In the genomic region with DNA sequence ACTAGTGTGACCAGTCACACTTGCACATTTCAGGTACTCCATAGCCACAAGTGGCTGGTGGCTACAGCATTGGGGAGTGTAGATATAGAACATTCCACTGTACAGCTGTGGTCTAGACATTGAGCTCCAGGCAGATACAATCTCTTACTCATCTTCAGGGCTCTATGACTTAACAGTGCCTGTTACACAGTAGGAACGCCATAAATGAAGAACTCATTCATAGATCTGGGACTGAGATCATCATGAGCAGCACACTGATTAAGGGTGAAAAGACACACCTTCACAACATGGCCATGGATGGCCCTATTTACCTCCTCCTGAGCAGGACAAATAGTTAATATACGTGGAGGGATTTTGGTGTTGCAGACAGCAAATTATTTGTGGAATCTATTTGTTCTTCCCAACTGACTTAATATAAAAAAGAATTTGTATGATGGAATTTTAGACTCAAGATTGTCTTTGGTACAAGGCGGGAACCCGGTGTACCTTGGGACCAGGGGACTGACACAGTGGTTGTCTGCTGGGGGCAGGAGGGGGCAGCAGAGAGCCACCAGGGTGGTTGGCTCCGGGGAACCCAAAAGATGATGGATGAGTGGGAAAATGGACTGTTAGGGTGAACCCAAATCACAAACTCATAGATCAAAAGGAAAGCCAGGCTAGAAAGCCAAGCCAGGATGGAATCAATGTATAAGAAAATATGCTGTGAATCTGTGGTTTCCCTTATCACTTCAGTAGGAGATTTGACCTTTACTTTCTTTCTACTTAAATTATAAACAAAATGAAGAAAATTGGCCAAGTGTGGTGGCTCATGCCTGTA, we compare ENCODE assay signal across 8 cellular contexts. TPM values are rescaled to one million over a fixed set of nuclear protein-coding genes. Genes with fewer than 3 reads are reported as not detected.
A peak's percentile ranks its signal among the peaks of the same experiment; 100 is the strongest.
DNase-seq lines count a peak whose midpoint lies in the region; ATAC-seq, FAIRE-seq and TF ChIP-seq lines count a peak whose summit lies in the region.

No MANE protein-coding gene starts in this region.

- H3K79me2 ChIP-seq in GM23338 (replicated peaks; ENCODE audit: insufficient read depth) (no peaks in the 10 kb centered on the region), H1 (ENCODE audit: control insufficient read depth in 1 of 2, insufficient read depth in 2 of 2, low read length in 2 of 2) (no peaks in the 10 kb centered on the region)

- H3K36me3 Mint-ChIP-seq in CD4-positive, alpha-beta T cell (ENCODE audit: low read depth) = no peaks in the 10 kb centered on the region
- H3K36me3 Mint-ChIP-seq in GM23338 (ENCODE audit: low read depth) = peaks cover 3% of the 10 kb centered on the region; the same call in 1 of the 3 replicates
- no peaks in the 10 kb centered on the region for H3K36me3 Mint-ChIP-seq in activated CD4-positive, alpha-beta memory T cell treated with anti-CD3 and anti-CD28 coated beads for 36 hours
- no peaks in the 10 kb centered on the region for H3K36me3 Mint-ChIP-seq in stimulated activated effector memory CD8-positive, alpha-beta T cell treated with anti-CD3 and anti-CD28 coated beads, Interleukin-12 subunit alpha, Interleukin-12 subunit beta, amount 100 ng/mL, for 72 hours

- TF ChIP-seq RAD21 in H1 (IDR thresholded peaks at IDR 0.05 in 1 of 2, conservative IDR thresholded peaks at IDR 0.05 in 1 of 2; ENCODE audit: low read depth in 2 of 2, low read length in 2 of 2) = peak; percentile 98 to 99

- H3K4me2 ChIP-seq in GM23338 (no peak overlapping the region), H1 (ENCODE audit: insufficient read depth in 1 of 2, low read depth in 2 of 2, low read length in 2 of 2) (no peak overlapping the region)

- POLR2A ChIA-PET in CD4-positive, alpha-beta T cell (lab: Charles Lee) = interaction anchor here (1.0 kb wide), 1 partner anchor 31 kb away, joined by 4 read pairs; no protein-coding TSS in a partner anchor
- POLR2A ChIA-PET in activated CD4-positive, alpha-beta memory T cell treated with anti-CD3 and anti-CD28 coated beads for 36 hours (lab: Charles Lee) = no interaction called here
- POLR2A ChIA-PET in H1 (lab: Charles Lee; ENCODE audit: partially characterized antibody) = interaction anchor here (1.5 kb wide), 1 partner anchor 30 kb away, joined by 5 read pairs; no protein-coding TSS in a partner anchor

- no peak overlapping the region for H3K4me3 ChIP-seq in GM23338
- H3K4me3 ChIP-seq in H1 (ENCODE audit: extremely low read depth in 1 of 4, insufficient read depth in 2 of 4, low read depth in 3 of 4, low read length in 4 of 4) = no peak overlapping the region

- H3K9me2 ChIP-seq in GM23338 (ENCODE audit: insufficient read depth) = no peaks in the 10 kb centered on the region

- no peak overlapping the region for H3K4ac ChIP-seq in H1 (replicated peaks; ENCODE audit: insufficient read length, low read depth, low read length)

- peak; percentile 85 for TF ChIP-seq CTCF in CD4-positive, alpha-beta T cell (IDR thresholded peaks at IDR 0.05)
- TF ChIP-seq CTCF in GM23338 (conservative IDR thresholded peaks at IDR 0.05; ENCODE audit: low read depth in 2 of 2) (peak; percentile 97), H1 (IDR thresholded peaks at IDR 0.05; ENCODE audit: control extremely low read depth in 1 of 3, insufficient read depth in 1 of 3, low read depth in 1 of 3, low read length in 3 of 3) (peak; percentile 86 to 98 (median 88))

- H3K4me1 Mint-ChIP-seq in CD4-positive, alpha-beta T cell (ENCODE audit: low read depth) = peaks cover 8% of the 10 kb centered on the region
- no peaks in the 10 kb centered on the region for H3K4me1 Mint-ChIP-seq in GM23338
- peaks cover 12% of the 10 kb centered on the region for H3K4me1 Mint-ChIP-seq in activated CD4-positive, alpha-beta memory T cell treated with anti-CD3 and anti-CD28 coated beads for 36 hours (ENCODE audit: low read depth)
- peaks cover 18% of the 10 kb centered on the region for H3K4me1 Mint-ChIP-seq in stimulated activated effector memory CD8-positive, alpha-beta T cell treated with anti-CD3 and anti-CD28 coated beads, Interleukin-12 subunit alpha, Interleukin-12 subunit beta, amount 100 ng/mL, for 72 hours

- H3K4me3 Mint-ChIP-seq in CD4-positive, alpha-beta T cell = no peak overlapping the region
- no peak overlapping the region for H3K4me3 Mint-ChIP-seq in GM23338
- H3K4me3 Mint-ChIP-seq in activated CD4-positive, alpha-beta memory T cell treated with anti-CD3 and anti-CD28 coated beads for 36 hours = no peak overlapping the region
- no peak overlapping the region for H3K4me3 Mint-ChIP-seq in stimulated activated effector memory CD8-positive, alpha-beta T cell treated with anti-CD3 and anti-CD28 coated beads, Interleukin-12 subunit alpha, Interleukin-12 subunit beta, amount 100 ng/mL, for 72 hours

- H3K14ac ChIP-seq in H1 (ENCODE audit: insufficient read length) = no peak overlapping the region

- no peak overlapping the region for H3K27ac Mint-ChIP-seq in CD4-positive, alpha-beta T cell
- no peak overlapping the region for H3K27ac Mint-ChIP-seq in GM23338
- no peak overlapping the region for H3K27ac Mint-ChIP-seq in activated CD4-positive, alpha-beta memory T cell treated with anti-CD3 and anti-CD28 coated beads for 36 hours
- H3K27ac Mint-ChIP-seq in stimulated activated effector memory CD8-positive, alpha-beta T cell treated with anti-CD3 and anti-CD28 coated beads, Interleukin-12 subunit alpha, Interleukin-12 subunit beta, amount 100 ng/mL, for 72 hours = no peak overlapping the region

- H3K27me3 Mint-ChIP-seq in CD4-positive, alpha-beta T cell = no peaks in the 10 kb centered on the region
- H3K27me3 Mint-ChIP-seq in GM23338 (ENCODE audit: insufficient read depth, low read depth, poor library complexity) = no peaks in the 10 kb centered on the region
- H3K27me3 Mint-ChIP-seq in activated CD4-positive, alpha-beta memory T cell treated with anti-CD3 and anti-CD28 coated beads for 36 hours = peaks cover 4% of the 10 kb centered on the region

- no peak overlapping the region for H3K23ac ChIP-seq in H1 (ENCODE audit: insufficient read length)

- no peaks in the 10 kb centered on the region for H3F3A ChIP-seq in GM23338 (replicated peaks; ENCODE audit: low read depth)

- H3K4me1 ChIP-seq in GM23338 (ENCODE audit: insufficient read depth) = no peaks in the 10 kb centered on the region
- H3K4me1 ChIP-seq in H1 (replicated peaks in 1 of 4; ENCODE audit: control insufficient read depth in 3 of 4, insufficient read depth in 4 of 4, low read length in 3 of 4) = no peaks in the 10 kb centered on the region

- H3K56ac ChIP-seq in H1 (replicated peaks; ENCODE audit: insufficient read length, low read depth, low read length) = no peak overlapping the region

- FAIRE-seq in H1 (lab: Jason Lieb, UNC) = peak; percentile 62

- no peaks in the 10 kb centered on the region for H3K9me3 Mint-ChIP-seq in CD4-positive, alpha-beta T cell
- no peaks in the 10 kb centered on the region for H3K9me3 Mint-ChIP-seq in GM23338
- H3K9me3 Mint-ChIP-seq in activated CD4-positive, alpha-beta memory T cell treated with anti-CD3 and anti-CD28 coated beads for 36 hours = no peaks in the 10 kb centered on the region
- H3K9me3 Mint-ChIP-seq in stimulated activated effector memory CD8-positive, alpha-beta T cell treated with anti-CD3 and anti-CD28 coated beads, Interleukin-12 subunit alpha, Interleukin-12 subunit beta, amount 100 ng/mL, for 72 hours = peaks cover 2% of the 10 kb centered on the region

- H2AFZ ChIP-seq in GM23338 (no peak overlapping the region), H1 (ENCODE audit: low read length) (peak overlapping the region; percentile 89)

- CTCF ChIA-PET in CD4-positive, alpha-beta T cell (lab: Charles Lee) = interaction anchor here (0.6 kb wide), 2 partner anchors 377 to 516 kb away, joined by 3 read pairs; no protein-coding TSS in a partner anchor
- CTCF ChIA-PET in activated CD4-positive, alpha-beta memory T cell treated with anti-CD3 and anti-CD28 coated beads for 36 hours (lab: Charles Lee) = interaction anchor here (0.5 to 5.9 kb wide), 14 partner anchors 35 to 591 kb away, joined by 3 to 49 read pairs (median 3); a partner anchor contains a TSS
- CTCF ChIA-PET in H1 (lab: Charles Lee; ENCODE audit: partially characterized antibody) = interaction anchor here (0.5 to 2.5 kb wide), 20 partner anchors 8 to 1183 kb away, joined by 3 to 15 read pairs (median 4); a partner anchor contains a TSS

- intact Hi-C loops in CD4-positive, alpha-beta T cell (cut with DNase I, micrococcal nuclease) = loop anchor here (1.0 to 10.0 kb wide), 7 partner anchors 242 to 590 kb away; no protein-coding TSS in a partner anchor
- intact Hi-C loops in activated CD4-positive, alpha-beta memory T cell treated with anti-CD3 and anti-CD28 coated beads for 36 hours (cut with micrococcal nuclease) = loop anchor here (1.0 to 10.0 kb wide), 7 partner anchors 34 to 590 kb away; no protein-coding TSS in a partner anchor

- H2BK20ac ChIP-seq in H1 (ENCODE audit: low read length) = no peak overlapping the region

- H3K9me3 ChIP-seq in CD4-positive, alpha-beta T cell (ENCODE audit: control insufficient read depth, low read length) = no peaks in the 10 kb centered on the region
- no peaks in the 10 kb centered on the region for H3K9me3 ChIP-seq in H1 (ENCODE audit: insufficient read depth in 2 of 2, low read depth in 1 of 2, low read length in 1 of 2)

- H4K5ac ChIP-seq in H1 (ENCODE audit: insufficient read length, low read depth, low read length) = no peak overlapping the region

- no peak overlapping the region for H2BK12ac ChIP-seq in H1 (ENCODE audit: low read depth, low read length)

- no peak overlapping the region for H3K27ac ChIP-seq in CD4-positive, alpha-beta T cell (ENCODE audit: low read depth, low read length)
- H3K27ac ChIP-seq in GM23338 (ENCODE audit: low read depth) = no peak overlapping the region
- H3K27ac ChIP-seq in H1 (ENCODE audit: low read depth, low read length) = no peak overlapping the region

- H4K91ac ChIP-seq in H1 (replicated peaks; ENCODE audit: insufficient read length, low read length) = no peak overlapping the region

- no peak overlapping the region for H4K8ac ChIP-seq in H1 (ENCODE audit: extremely low read depth, insufficient read depth, low read length)

- H2BK15ac ChIP-seq in H1 (ENCODE audit: low read length) = no peak overlapping the region

- no peak overlapping the region for H2BK5ac ChIP-seq in H1 (ENCODE audit: low read depth, low read length)

- H3K36me3 ChIP-seq in GM23338 (ENCODE audit: insufficient read depth) (no peaks in the 10 kb centered on the region), H1 (ENCODE audit: control insufficient read depth in 2 of 4, insufficient read depth in 4 of 4, low read length in 3 of 4) (no peaks in the 10 kb centered on the region)

- no peak overlapping the region; the same call in 1 of the 2 replicates for H3K18ac ChIP-seq in H1 (ENCODE audit: extremely low read depth, low read length)

- H4K20me1 ChIP-seq in GM23338 (replicated peaks; ENCODE audit: insufficient read depth) (no peaks in the 10 kb centered on the region), H1 (replicated peaks in 1 of 2; ENCODE audit: control insufficient read depth in 1 of 2, insufficient read depth in 2 of 2, low read length in 2 of 2) (no peaks in the 10 kb centered on the region)

- ATAC-seq in CD4-positive, alpha-beta T cell (ENCODE audit: poor library complexity) = peak; percentile 60
- ATAC-seq in GM23338 (peak; percentile 100), HG03025 (IDR thresholded peaks at IDR 0.05; ENCODE audit: low FRiP score, unreplicated experiment) (no peak)
- ATAC-seq in stimulated activated effector memory CD8-positive, alpha-beta T cell treated with anti-CD3 and anti-CD28 coated beads, Interleukin-12 subunit alpha, Interleukin-12 subunit beta, amount 100 ng/mL, for 72 hours = peak; percentile 97

- 34% methylated on average over 5 of the region's 5 CpGs; no CpG with 5 or more reads in 1 of the 2 experiments for WGBS in H1 (ENCODE audit: extremely low coverage in 1 of 2, insufficient coverage in 1 of 2, insufficient read length in 1 of 2, insufficient replicate concordance in 2 of 2, low coverage in 1 of 2, low lambda C conversion rate in 2 of 2, missing lambda C conversion rate in 1 of 2), 2 experiments

- H3K79me1 ChIP-seq in H1 (ENCODE audit: low read depth, low read length) = no peaks in the 10 kb centered on the region

- H3K27me3 ChIP-seq in CD4-positive, alpha-beta T cell (ENCODE audit: control insufficient read depth, insufficient read depth, low read length) = no peaks in the 10 kb centered on the region
- H3K27me3 ChIP-seq in GM23338 (ENCODE audit: insufficient read depth) (no peaks in the 10 kb centered on the region), H1 (replicated peaks in 1 of 4; ENCODE audit: control insufficient read depth in 3 of 4, extremely low read depth in 1 of 4, insufficient read depth in 3 of 4, low read length in 3 of 4) (no peaks in the 10 kb centered on the region)

- H2BK120ac ChIP-seq in H1 (replicated peaks; ENCODE audit: low read depth, low read length) = no peak overlapping the region

- DNase-seq in CD4-positive, alpha-beta T cell = peak; percentile 23 to 64 (median 39)
- DNase-seq in GM23338 (ENCODE audit: low spot score) (peak; percentile 84), NCI-H460 (ENCODE audit: extremely low read depth, low read depth) (peak; percentile 39), H1 (ENCODE audit: low read depth in 1 of 2, low spot score in 2 of 2) (peak in 1 of 2 experiments; percentile 85), mucosa of gallbladder (ENCODE audit: low spot score) (peak; percentile 31)
- peak; percentile 73 for DNase-seq in activated CD4-positive, alpha-beta memory T cell treated with anti-CD3 and anti-CD28 coated beads for 36 hours
- peak; percentile 36 to 71 for DNase-seq in stimulated activated effector memory CD8-positive, alpha-beta T cell treated with anti-CD3 and anti-CD28 coated beads, Interleukin-12 subunit alpha, Interleukin-12 subunit beta, amount 100 ng/mL, for 72 hours (ENCODE audit: low spot score in 2 of 2)

- H3K23me2 ChIP-seq in H1 (ENCODE audit: low read depth, low read length) = no peaks in the 10 kb centered on the region

- H2AK5ac ChIP-seq in H1 (ENCODE audit: low read depth, low read length) = no peak overlapping the region

- TF ChIP-seq POLR2A in H1 (IDR thresholded peaks at IDR 0.05; ENCODE audit: control extremely low read depth in 1 of 2, low read depth in 2 of 2, low read length in 2 of 2) = no peak

- TF ChIP-seq EP300 in H1 (IDR thresholded peaks at IDR 0.05; ENCODE audit: borderline replicate concordance in 1 of 2, low read depth in 2 of 2, low read length in 2 of 2) = no peak

- H3K9ac ChIP-seq in H1 (replicated peaks in 1 of 4; ENCODE audit: extremely low read depth in 1 of 4, low read depth in 3 of 4, low read length in 3 of 4) = no peak overlapping the region

RNA-seq across cellular contexts. Expression of a gene that starts 24.3 kb away (rescaled TPM):
- total RNA-seq in CD4-positive, alpha-beta T cell = not detected
- total RNA-seq in GM23338 (2014; rRNA removed; shearing (Covaris generic)) = not detected in 2 replicates
- not detected in 2 replicates for polyA plus RNA-seq in GM23338 (2016; fragmentation: Nextera tagmentation; extraction: Ambion mirVana)
- total RNA-seq in NCI-H460 (2014; rRNA removed; shearing (Covaris generic)) = 0.59 and 0.75 TPM in 2 replicates
- 0.31 and 0.64 TPM in 2 replicates for polyA plus RNA-seq in NCI-H460 (2014; cell fraction: nucleus; rRNA removed)
- total RNA-seq in activated CD4-positive, alpha-beta memory T cell treated with anti-CD3 and anti-CD28 coated beads for 36 hours = under 1 TPM; 0.14 to 0.44 TPM
- 0.31 TPM in 1 of 2 replicates, not detected in the other for total RNA-seq in H1 (2021; fragmentation: NEBNext Ultra II Directional; extraction: Animal tissue kit (Norgen Biotek cat#: 25700))
- 0.21 and 0.22 TPM in 2 replicates for polyA plus RNA-seq in H1 (2011; rRNA removed)
- polyA plus RNA-seq in H1 (2011; cell fraction: cytosol; rRNA removed) = 0.25 TPM
- 0.16 TPM for polyA plus RNA-seq in H1 (2011; cell fraction: nucleus; rRNA removed)
- polyA plus RNA-seq in H1 (2012, experiment 1 of 2) = 0.19 TPM in 1 of 4 replicates, not detected in the others
- polyA plus RNA-seq in H1 (2012, experiment 2 of 2) = not detected
- polyA plus RNA-seq in H1 (2013, experiment 1 of 2) = 0.12 TPM
- polyA plus RNA-seq in H1 (2013, experiment 2 of 2) = 0.11 TPM
- 0.17 and 0.54 TPM in 2 replicates for polyA minus RNA-seq in H1 (2011; rRNA and poly(A)+ RNA removed)
- not detected for polyA minus RNA-seq in H1 (2011; cell fraction: cytosol; rRNA and poly(A)+ RNA removed)
- polyA minus RNA-seq in H1 (2011; cell fraction: nucleus; rRNA and poly(A)+ RNA removed) = not detected
- 3.3 TPM for total RNA-seq in mucosa of gallbladder

RNA-seq across cellular contexts. Expression of a gene that starts 34.7 kb away (rescaled TPM):
- not detected for total RNA-seq in CD4-positive, alpha-beta T cell
- total RNA-seq in GM23338 (2014; rRNA removed; shearing (Covaris generic)) = not detected in 2 replicates
- polyA plus RNA-seq in GM23338 (2016; fragmentation: Nextera tagmentation; extraction: Ambion mirVana) = not detected in 2 replicates
- 0.12 TPM in 1 of 2 replicates, not detected in the other for total RNA-seq in NCI-H460 (2014; rRNA removed; shearing (Covaris generic))
- not detected in 2 replicates for polyA plus RNA-seq in NCI-H460 (2014; cell fraction: nucleus; rRNA removed)
- total RNA-seq in activated CD4-positive, alpha-beta memory T cell treated with anti-CD3 and anti-CD28 coated beads for 36 hours = not detected
- not detected in 2 replicates for total RNA-seq in H1 (2021; fragmentation: NEBNext Ultra II Directional; extraction: Animal tissue kit (Norgen Biotek cat#: 25700))
- polyA plus RNA-seq in H1 (2011; rRNA removed) = not detected in 2 replicates
- not detected for polyA plus RNA-seq in H1 (2011; cell fraction: cytosol; rRNA removed)
- not detected for polyA plus RNA-seq in H1 (2011; cell fraction: nucleus; rRNA removed)
- not detected in 4 replicates for polyA plus RNA-seq in H1 (2012, experiment 1 of 2)
- not detected for polyA plus RNA-seq in H1 (2012, experiment 2 of 2)
- polyA plus RNA-seq in H1 (2013, experiment 1 of 2) = not detected
- polyA plus RNA-seq in H1 (2013, experiment 2 of 2) = not detected
- not detected in 2 replicates for polyA minus RNA-seq in H1 (2011; rRNA and poly(A)+ RNA removed)
- not detected for polyA minus RNA-seq in H1 (2011; cell fraction: cytosol; rRNA and poly(A)+ RNA removed)
- polyA minus RNA-seq in H1 (2011; cell fraction: nucleus; rRNA and poly(A)+ RNA removed) = not detected
- not detected for total RNA-seq in mucosa of gallbladder

RNA-seq across cellular contexts. Expression of a gene that starts 37.2 kb away (rescaled TPM):
- total RNA-seq in CD4-positive, alpha-beta T cell = 10 to 100 TPM; 18.3 to 18.8 TPM
- 18.6 and 23.6 TPM in 2 replicates for total RNA-seq in GM23338 (2014; rRNA removed; shearing (Covaris generic))
- polyA plus RNA-seq in GM23338 (2016; fragmentation: Nextera tagmentation; extraction: Ambion mirVana) = 21.3 and 26.2 TPM in 2 replicates
- total RNA-seq in NCI-H460 (2014; rRNA removed; shearing (Covaris generic)) = 79.1 and 86.0 TPM in 2 replicates
- polyA plus RNA-seq in NCI-H460 (2014; cell fraction: nucleus; rRNA removed) = 27.7 and 30.4 TPM in 2 replicates
- total RNA-seq in activated CD4-positive, alpha-beta memory T cell treated with anti-CD3 and anti-CD28 coated beads for 36 hours = 10 to 100 TPM; 35.5 to 35.9 TPM
- 25.6 and 28.5 TPM in 2 replicates for total RNA-seq in H1 (2021; fragmentation: NEBNext Ultra II Directional; extraction: Animal tissue kit (Norgen Biotek cat#: 25700))
- 23.5 and 30.5 TPM in 2 replicates for polyA plus RNA-seq in H1 (2011; rRNA removed)
- polyA plus RNA-seq in H1 (2011; cell fraction: cytosol; rRNA removed) = 19.5 TPM
- polyA plus RNA-seq in H1 (2011; cell fraction: nucleus; rRNA removed) = 17.3 TPM
- polyA plus RNA-seq in H1 (2012, experiment 1 of 2) = 15.2 to 24.1 TPM (median 20.1 TPM) in 4 replicates
- 2.5 TPM for polyA plus RNA-seq in H1 (2012, experiment 2 of 2)
- 46.3 TPM for polyA plus RNA-seq in H1 (2013, experiment 1 of 2)
- polyA plus RNA-seq in H1 (2013, experiment 2 of 2) = 53.9 TPM
- 85.0 and 90.6 TPM in 2 replicates for polyA minus RNA-seq in H1 (2011; rRNA and poly(A)+ RNA removed)
- 24.1 TPM for polyA minus RNA-seq in H1 (2011; cell fraction: cytosol; rRNA and poly(A)+ RNA removed)
- polyA minus RNA-seq in H1 (2011; cell fraction: nucleus; rRNA and poly(A)+ RNA removed) = 33.1 TPM
- total RNA-seq in mucosa of gallbladder = 18.9 TPM

RNA-seq across cellular contexts. Expression of a gene that starts 50.6 kb away (rescaled TPM):
- total RNA-seq in CD4-positive, alpha-beta T cell = not detected
- not detected in 2 replicates for total RNA-seq in GM23338 (2014; rRNA removed; shearing (Covaris generic))
- not detected in 2 replicates for polyA plus RNA-seq in GM23338 (2016; fragmentation: Nextera tagmentation; extraction: Ambion mirVana)
- total RNA-seq in NCI-H460 (2014; rRNA removed; shearing (Covaris generic)) = 1.6 and 1.8 TPM in 2 replicates
- 7.3 and 44.2 TPM in 2 replicates for polyA plus RNA-seq in NCI-H460 (2014; cell fraction: nucleus; rRNA removed)
- total RNA-seq in activated CD4-positive, alpha-beta memory T cell treated with anti-CD3 and anti-CD28 coated beads for 36 hours = under 1 TPM; 0.45 to 0.90 TPM
- total RNA-seq in H1 (2021; fragmentation: NEBNext Ultra II Directional; extraction: Animal tissue kit (Norgen Biotek cat#: 25700)) = not detected in 2 replicates
- 0.03 TPM in 1 of 2 replicates, not detected in the other for polyA plus RNA-seq in H1 (2011; rRNA removed)
- polyA plus RNA-seq in H1 (2011; cell fraction: cytosol; rRNA removed) = not detected
- polyA plus RNA-seq in H1 (2011; cell fraction: nucleus; rRNA removed) = 0.03 TPM
- polyA plus RNA-seq in H1 (2012, experiment 1 of 2) = 0.29 TPM in 1 of 4 replicates, not detected in the others
- not detected for polyA plus RNA-seq in H1 (2012, experiment 2 of 2)
- polyA plus RNA-seq in H1 (2013, experiment 1 of 2) = 0.08 TPM
- polyA plus RNA-seq in H1 (2013, experiment 2 of 2) = 0.09 TPM
- not detected in 2 replicates for polyA minus RNA-seq in H1 (2011; rRNA and poly(A)+ RNA removed)
- polyA minus RNA-seq in H1 (2011; cell fraction: cytosol; rRNA and poly(A)+ RNA removed) = not detected
- polyA minus RNA-seq in H1 (2011; cell fraction: nucleus; rRNA and poly(A)+ RNA removed) = not detected
- total RNA-seq in mucosa of gallbladder = 0.43 TPM
